In genomic region chr5:55636177-55636576, GRCh38 we compare ENCODE assay signal across 12 cellular contexts.
DNase-seq lines count a peak whose midpoint lies in the region; ATAC-seq and TF ChIP-seq lines count a peak whose summit lies in the region.
"Had no signal": no experiment of that assay in that cellular context is flagged by ENCODE, and none has a peak within 500 bp of the region (broad histone marks: within the 10 kb centered on the region; RNA-seq: fewer than 3 reads in every experiment).

No MANE protein-coding gene starts in this region.

- H3K27me3 ChIP-seq in IMR-90 (ENCODE audit: control insufficient read depth, insufficient read depth, low read length), result no peaks in the 10 kb centered on the region
- H3K27me3 ChIP-seq in left ventricle myocardium inferior (ENCODE audit: low read depth), result no peaks in the 10 kb centered on the region
- H3K27me3 ChIP-seq in skeletal muscle tissue (ENCODE audit: control insufficient read depth in 3 of 3, insufficient read depth in 3 of 3, low read length in 3 of 3), result no peaks in the 10 kb centered on the region

- intact Hi-C loops in IMR-90 (cut with micrococcal nuclease), result no loop called here
- intact Hi-C loops in left ventricle myocardium inferior (cut with micrococcal nuclease), result no loop called here

- no peak overlapping the region; the same call in 1 of the 2 replicates for H4K91ac ChIP-seq in IMR-90 (ENCODE audit: insufficient read depth, low read depth, low read length)

- H3K27ac ChIP-seq in IMR-90 (ENCODE audit: insufficient read depth, low read length), result no peak overlapping the region
- peak overlapping the region; percentile 91 for H3K27ac ChIP-seq in left ventricle myocardium inferior (replicated peaks)
- H3K27ac ChIP-seq in skeletal muscle tissue (ENCODE audit: low read depth, low read length), result peak overlapping the region; percentile 84
- H3K27ac ChIP-seq: KMS-11 had no signal

- no peak overlapping the region for H2BK5ac ChIP-seq in IMR-90 (ENCODE audit: low read depth, low read length, poor library complexity, severe bottlenecking)

- no peak overlapping the region for H3K18ac ChIP-seq in IMR-90 (ENCODE audit: low read depth, low read length)

- CTCF ChIA-PET in IMR-90 (lab: Yijun Ruan, JAX), result interaction anchor here (0.8 kb wide), 1 partner anchor 13 kb away, joined by 3 read pairs; no protein-coding TSS in a partner anchor

- no peak for TF ChIP-seq POLR2A in IMR-90 (IDR thresholded peaks at IDR 0.05; ENCODE audit: low read depth, low read length)

- ATAC-seq in IMR-90 (ENCODE audit: low read depth), result no peak
- no peak for ATAC-seq in activated naive CD4-positive, alpha-beta T cell treated with anti-CD3 and anti-CD28 coated beads, Interleukin-2, amount 50 U/mL, for 72 hours
- ATAC-seq in HG02678 (IDR thresholded peaks at IDR 0.05; ENCODE audit: unreplicated experiment), result no peak
- ATAC-seq in GM18873 (IDR thresholded peaks at IDR 0.05; ENCODE audit: low FRiP score, unreplicated experiment), result no peak
- ATAC-seq: activated CD8-positive, alpha-beta T cell treated with anti-CD3 and anti-CD28 coated beads for 36 hours; activated naive CD8-positive, alpha-beta T cell treated with anti-CD3 and anti-CD28 coated beads, Interleukin-2, amount 50 U/mL, for 24 hours; T-helper 17 cell had no signal

- H2AFZ ChIP-seq in IMR-90 (replicated peaks; ENCODE audit: low read length, poor library complexity), result no peak overlapping the region

- H4K5ac ChIP-seq in IMR-90 (ENCODE audit: low read depth, low read length), result no peak overlapping the region

- H2BK20ac ChIP-seq in IMR-90 (ENCODE audit: low read depth, low read length), result no peak overlapping the region

- no peak overlapping the region for H2AK9ac ChIP-seq in IMR-90 (replicated peaks; ENCODE audit: low read depth, low read length, poor library complexity)

- no TSS peak for BruUV-seq in IMR-90 (replicated peaks; lab: Mats Ljungman, UMichigan)

- peaks cover 3% of the 10 kb centered on the region for H3K9me1 ChIP-seq in IMR-90 (ENCODE audit: insufficient read depth, low read length)

- in situ Hi-C loops in IMR-90 (cut with MboI; ENCODE audit: low sequenced_read_pairs), result no loop called here

- H3K56ac ChIP-seq in IMR-90 (ENCODE audit: extremely low read depth, insufficient read depth, low read length), result no peak overlapping the region

- no peak for TF ChIP-seq CTCF in IMR-90 (conservative IDR thresholded peaks at IDR 0.05; ENCODE audit: low read depth, low read length)
- TF ChIP-seq CTCF in left ventricle myocardium inferior (IDR thresholded peaks at IDR 0.05; ENCODE audit: borderline replicate concordance), result no peak

- dilution Hi-C loops in IMR-90 (cut with HindIII; ENCODE audit: low sequenced_read_pairs, unreplicated experiment), result no loop called here

- no peak overlapping the region for H2AK5ac ChIP-seq in IMR-90 (ENCODE audit: low read depth, low read length)

- no peaks in the 10 kb centered on the region for H3K9me3 Mint-ChIP-seq in activated naive CD4-positive, alpha-beta T cell treated with anti-CD3 and anti-CD28 coated beads, Interleukin-2, amount 50 U/mL, for 72 hours
- H3K9me3 Mint-ChIP-seq: activated CD8-positive, alpha-beta T cell treated with anti-CD3 and anti-CD28 coated beads for 36 hours; activated naive CD8-positive, alpha-beta T cell treated with anti-CD3 and anti-CD28 coated beads, Interleukin-2, amount 50 U/mL, for 24 hours had no signal

- H3K4me3 ChIP-seq in IMR-90 (ENCODE audit: insufficient read depth, low read depth, low read length), result no peak overlapping the region
- no peak overlapping the region for H3K4me3 ChIP-seq in left ventricle myocardium inferior
- H3K4me3 ChIP-seq in skeletal muscle tissue (ENCODE audit: low read length in 3 of 3), result no peak overlapping the region

- no peaks in the 10 kb centered on the region for H4K20me1 ChIP-seq in IMR-90 (ENCODE audit: insufficient read depth, low read length)

- H3K4me2 ChIP-seq in IMR-90 (ENCODE audit: low read depth, low read length), result no peak overlapping the region
- H3K4me2 ChIP-seq: KMS-11 had no signal

- 0 out of 2 replicates have a peak overlapping the region, but pooled peaks have one; percentile 16 for H3K23ac ChIP-seq in IMR-90 (ENCODE audit: low read depth, low read length)

- H3K14ac ChIP-seq in IMR-90 (replicated peaks; ENCODE audit: low read depth, low read length), result no peak overlapping the region

- H3K9me3 ChIP-seq in IMR-90 (ENCODE audit: control insufficient read depth, insufficient read depth, low read length), result no peaks in the 10 kb centered on the region
- no peaks in the 10 kb centered on the region for H3K9me3 ChIP-seq in left ventricle myocardium inferior (replicated peaks)
- no peaks in the 10 kb centered on the region for H3K9me3 ChIP-seq in skeletal muscle tissue (ENCODE audit: control insufficient read depth in 3 of 3, low read length in 3 of 3)

- TF ChIP-seq RAD21 in IMR-90 (IDR thresholded peaks at IDR 0.05; ENCODE audit: low read length), result no peak

- H3K79me1 ChIP-seq in IMR-90 (ENCODE audit: low read depth in 1 of 2, low read length in 2 of 2), result peaks cover 0 to 3% of the 10 kb centered on the region in 2 experiments; a peak in 1 of 4 replicates

- no peak overlapping the region for H2BK15ac ChIP-seq in IMR-90 (ENCODE audit: low read depth, low read length)

- H3K36me3 ChIP-seq in IMR-90 (ENCODE audit: control insufficient read depth, insufficient read depth, low read length), result no peaks in the 10 kb centered on the region
- no peaks in the 10 kb centered on the region for H3K36me3 ChIP-seq in left ventricle myocardium inferior
- H3K36me3 ChIP-seq in skeletal muscle tissue (ENCODE audit: control insufficient read depth in 3 of 3, insufficient read depth in 3 of 3, low read length in 3 of 3), result peaks cover 0 to 3% (median 0%) of the 10 kb centered on the region in 3 donors

- WGBS in IMR-90 (ENCODE audit: extremely low coverage in 2 of 2, insufficient read length in 1 of 2), 2 experiments, result no CpG with 5 or more reads among the region's 2 CpGs

- no peak overlapping the region for H2BK120ac ChIP-seq in IMR-90 (ENCODE audit: low read depth, low read length)

- H3K4ac ChIP-seq in IMR-90 (ENCODE audit: low read depth, low read length), result no peak overlapping the region

- DNase-seq in IMR-90 (no peak), NCI-H774 (lab: John Stamatoyannopoulos, UW) (peak; percentile 78), left ventricle myocardium inferior (no peak), A172 (ENCODE audit: low spot score) (no peak)
- DNase-seq in activated naive CD4-positive, alpha-beta T cell treated with anti-CD3 and anti-CD28 coated beads, Interleukin-2, amount 50 U/mL, for 72 hours (ENCODE audit: low spot score in 2 of 2), result no peak
- DNase-seq: activated CD8-positive, alpha-beta T cell treated with anti-CD3 and anti-CD28 coated beads for 36 hours; activated naive CD8-positive, alpha-beta T cell treated with anti-CD3 and anti-CD28 coated beads, Interleukin-2, amount 50 U/mL, for 24 hours; T-helper 17 cell had no signal

- peaks cover 0 to 2% of the 10 kb centered on the region in 2 donors for H3K36me3 Mint-ChIP-seq in activated naive CD4-positive, alpha-beta T cell treated with anti-CD3 and anti-CD28 coated beads, Interleukin-2, amount 50 U/mL, for 72 hours

- H3K4me1 ChIP-seq in IMR-90 (ENCODE audit: control insufficient read depth, insufficient read depth, low read length), result peaks cover 6% of the 10 kb centered on the region
- peaks cover 53% of the 10 kb centered on the region for H3K4me1 ChIP-seq in left ventricle myocardium inferior
- peaks cover 18 to 31% (median 23%) of the 10 kb centered on the region in 3 donors for H3K4me1 ChIP-seq in skeletal muscle tissue (ENCODE audit: control insufficient read depth in 3 of 3, insufficient read depth in 3 of 3, low read length in 3 of 3)

- POLR2A ChIA-PET in IMR-90 (lab: Charles Lee; ENCODE audit: unreplicated experiment), result no interaction called here

- no peak overlapping the region for H3K27ac Mint-ChIP-seq in activated naive CD4-positive, alpha-beta T cell treated with anti-CD3 and anti-CD28 coated beads, Interleukin-2, amount 50 U/mL, for 72 hours
- H3K27ac Mint-ChIP-seq: activated CD8-positive, alpha-beta T cell treated with anti-CD3 and anti-CD28 coated beads for 36 hours; activated naive CD8-positive, alpha-beta T cell treated with anti-CD3 and anti-CD28 coated beads, Interleukin-2, amount 50 U/mL, for 24 hours; T-helper 17 cell had no signal

- H4K8ac ChIP-seq in IMR-90 (ENCODE audit: low read depth in 2 of 2, low read length in 2 of 2), result no peak overlapping the region

- H3K9ac ChIP-seq in IMR-90 (ENCODE audit: low read depth, low read length), result no peak overlapping the region
- no peak overlapping the region for H3K9ac ChIP-seq in skeletal muscle tissue (ENCODE audit: low read depth in 1 of 3, low read length in 3 of 3)
- H3K9ac ChIP-seq: KMS-11 had no signal

TF ChIP-seq in IMR-90, 13 proteins besides CTCF, POLR2A, EP300 and RAD21 (continues in another document):
- TF ChIP-seq RCOR1 (IDR thresholded peaks at IDR 0.05; ENCODE audit: insufficient replicate concordance, low read length) (no peak), MAFK (IDR thresholded peaks at IDR 0.05; ENCODE audit: low read depth, low read length) (no peak), USF2 (IDR thresholded peaks at IDR 0.05; ENCODE audit: low read depth, low read length) (no peak), MXI1 (IDR thresholded peaks at IDR 0.05; ENCODE audit: borderline replicate concordance, low read depth, low read length) (no peak), BHLHE40 (IDR thresholded peaks at IDR 0.05; ENCODE audit: low read depth, low read length) (no peak), CHD1 (IDR thresholded peaks at IDR 0.05; ENCODE audit: low read depth, low read length) (no peak), NFE2L2 (IDR thresholded peaks at IDR 0.05; ENCODE audit: low read depth, low read length) (no peak), SMC3 (IDR thresholded peaks at IDR 0.05; ENCODE audit: low read depth, low read length) (no peak), FOS (IDR thresholded peaks at IDR 0.05; ENCODE audit: low read depth, low read length) (no peak), CEBPB (IDR thresholded peaks at IDR 0.05; ENCODE audit: low read depth, low read length) (no peak), RFX5 (IDR thresholded peaks at IDR 0.05; ENCODE audit: low read depth, low read length) (no peak), MAZ (IDR thresholded peaks at IDR 0.05; ENCODE audit: borderline replicate concordance, low read depth, low read length) (no peak)
